Comparison of ENCODE assay signal across 10 cellular contexts in the genomic region with DNA sequence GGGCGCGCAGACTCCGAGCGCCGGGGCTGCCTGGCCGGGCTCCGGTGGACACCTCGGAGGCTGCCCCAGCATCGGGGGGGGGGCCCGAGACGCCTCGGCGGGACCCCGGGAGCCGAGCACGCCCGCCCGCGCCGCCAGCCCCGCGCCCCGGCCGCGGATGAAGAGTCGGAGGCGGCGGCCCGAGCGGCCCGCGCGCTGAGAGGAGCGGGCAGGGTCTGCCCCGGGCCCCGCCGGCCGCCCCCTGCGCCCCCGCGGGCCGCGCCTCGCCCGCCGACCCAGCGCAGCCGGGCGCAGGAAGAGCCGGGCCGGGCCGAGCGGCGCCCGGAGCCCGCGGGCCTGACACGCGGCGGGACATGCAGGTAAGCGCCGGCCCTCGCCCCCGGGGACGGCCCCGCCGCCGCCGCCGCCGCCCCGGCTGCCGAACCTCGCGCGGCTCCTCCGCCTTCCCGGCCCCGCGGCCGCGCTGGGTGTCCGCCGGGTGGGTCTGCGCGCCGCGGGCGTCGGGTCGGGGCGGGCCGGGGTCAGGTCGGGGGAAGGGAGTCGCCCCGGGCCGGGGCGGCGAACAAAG.
DNase-seq lines count a peak whose midpoint lies in the region; ATAC-seq, FAIRE-seq and TF ChIP-seq lines count a peak whose summit lies in the region.
"Had no signal": no experiment of that assay in that cellular context is flagged by ENCODE, and none has a peak within 500 bp of the region (broad histone marks: within the 10 kb centered on the region; RNA-seq: fewer than 3 reads in every experiment).

No MANE protein-coding gene starts in this region.

- H4K20me1 ChIP-seq in astrocyte (ENCODE audit: insufficient read depth, low read length) = peaks cover 45% of the 10 kb centered on the region

- no peaks in the 10 kb centered on the region for H3K9me3 Mint-ChIP-seq in astrocyte (ENCODE audit: unreplicated experiment)

- H3K27ac ChIP-seq in astrocyte (ENCODE audit: low read depth, low read length) = no peak overlapping the region
- peak overlapping the region in 1 of 2 donors; percentile 36 for H3K27ac ChIP-seq in testis

- no peaks in the 10 kb centered on the region for H3K27me3 Mint-ChIP-seq in astrocyte (ENCODE audit: low read depth, unreplicated experiment)

- H3K4me1 Mint-ChIP-seq in astrocyte (ENCODE audit: low read depth, unreplicated experiment) = peaks cover 66% of the 10 kb centered on the region

- H3K36me3 Mint-ChIP-seq in astrocyte (ENCODE audit: low read depth, unreplicated experiment) = peaks cover 11% of the 10 kb centered on the region

- intact Hi-C loops in left colon (cut with DNase I, micrococcal nuclease) = no loop called here
- intact Hi-C loops in testis (cut with DNase I; ENCODE audit: low total_unique reads) = no loop called here

- H3K36me3 ChIP-seq in astrocyte (ENCODE audit: insufficient read depth, low read length) (no peaks in the 10 kb centered on the region), testis (ENCODE audit: low read depth, missing control alignments) (no peaks in the 10 kb centered on the region)

- WGBS in testis, 2 donors = 1% methylated on average over 22 of the region's 99 CpGs; no CpG with 5 or more reads in 1 of the 2 donors

- TF ChIP-seq CTCF in astrocyte (IDR thresholded peaks at IDR 0.05; ENCODE audit: insufficient read depth, low read depth, low read length) (no peak), testis (IDR thresholded peaks at IDR 0.05) (no peak)

- H3K27ac Mint-ChIP-seq in astrocyte (ENCODE audit: unreplicated experiment) = no peak overlapping the region

- no peak for TF ChIP-seq POLR2A in testis (IDR thresholded peaks at IDR 0.05)

- no peak overlapping the region for H3K4me3 Mint-ChIP-seq in astrocyte (ENCODE audit: unreplicated experiment)

- H3K4me3 ChIP-seq in astrocyte (ENCODE audit: insufficient read depth, low read depth, low read length) (peak overlapping the region; percentile 71), testis (peak overlapping the region; percentile 52 to 62)

- H3K4me2 ChIP-seq in astrocyte (ENCODE audit: low read length) = peak overlapping the region; percentile 90

- peak overlapping the region; percentile 78 for H3K9ac ChIP-seq in astrocyte (ENCODE audit: low read length)

- H3K9me3 ChIP-seq in astrocyte (ENCODE audit: insufficient read depth, low read depth, low read length) (no peaks in the 10 kb centered on the region), testis (no peaks in the 10 kb centered on the region)

- H3K27me3 ChIP-seq in astrocyte (ENCODE audit: insufficient read depth, low read length) (no peaks in the 10 kb centered on the region), testis (no peaks in the 10 kb centered on the region)

- FAIRE-seq in astrocyte (lab: Jason Lieb, UNC) = no peak

- DNase-seq in NCI-H748 (lab: John Stamatoyannopoulos, UW; ENCODE audit: unreplicated experiment) (peak; percentile 38), NCI-H748 treated with DMSO at 0.1 percent for 48 hours (lab: John Stamatoyannopoulos, UW) (no peak), astrocyte (ENCODE audit: low read depth) (no peak), left colon (no peak), testis (no peak), nucleus accumbens (lab: John Stamatoyannopoulos, UW) (no peak), cerebellar cortex (ENCODE audit: low spot score) (no peak)
- DNase-seq: foreskin melanocyte, MV-4-11 had no signal

- H2AFZ ChIP-seq in astrocyte (ENCODE audit: low read depth, low read length) = no peak overlapping the region

- peaks cover 54% of the 10 kb centered on the region for H3K79me2 ChIP-seq in astrocyte (ENCODE audit: insufficient read depth, low read length)

- H3K4me1 ChIP-seq in astrocyte (ENCODE audit: insufficient read depth, low read length) (peaks cover 44% of the 10 kb centered on the region), testis (no peaks in the 10 kb centered on the region)

- ATAC-seq in left colon (peak; percentile 38), GM18873 (IDR thresholded peaks at IDR 0.05; ENCODE audit: low FRiP score, unreplicated experiment) (no peak)
